21 cellular contexts compared by ENCODE assay signal in genomic region chr5:118441034-118441433, GRCh38.
"Had no signal": no experiment of that assay in that cellular context is flagged by ENCODE, and none has a peak within 500 bp of the region (broad histone marks: within the 10 kb centered on the region; RNA-seq: fewer than 3 reads in every experiment).

No MANE protein-coding gene starts in this region.

- H3K4me3 Mint-ChIP-seq: activated CD4-positive, alpha-beta T cell treated with anti-CD3 and anti-CD28 coated beads, Interleukin-2, amount 10 ng/mL, durations not matched to agents 24 days and 14 days; activated CD8-positive, alpha-beta T cell treated with anti-CD3 and anti-CD28 coated beads for 36 hours; activated naive CD4-positive, alpha-beta T cell treated with anti-CD3 and anti-CD28 coated beads, Interleukin-2, amount 50 U/mL, for 24 hours; activated naive CD8-positive, alpha-beta T cell treated with anti-CD3 and anti-CD28 coated beads, Interleukin-2, amount 10 ng/mL, durations not matched to agents 7 days and 5 days; activated T-cell treated with anti-CD3 and anti-CD28 coated beads, Interleukin-2, amount 50 U/mL, for 72 hours; activated T-helper 17 cell treated with anti-CD3 and anti-CD28 coated beads, Interleukin-2, amount 50 U/mL, for 72 hours had no signal

- H3K4me1 Mint-ChIP-seq: activated CD4-positive, alpha-beta T cell treated with anti-CD3 and anti-CD28 coated beads, Interleukin-2, amount 10 ng/mL, durations not matched to agents 24 days and 14 days; activated naive CD4-positive, alpha-beta T cell treated with anti-CD3 and anti-CD28 coated beads, Interleukin-2, amount 50 U/mL, for 24 hours; activated naive CD8-positive, alpha-beta T cell treated with anti-CD3 and anti-CD28 coated beads, Interleukin-2, amount 10 ng/mL, durations not matched to agents 7 days and 5 days; activated T-helper 17 cell treated with anti-CD3 and anti-CD28 coated beads, Interleukin-2, amount 50 U/mL, for 72 hours had no signal

- DNase-seq: activated CD4-positive, alpha-beta T cell treated with anti-CD3 and anti-CD28 coated beads, Interleukin-2, amount 10 ng/mL, durations not matched to agents 24 days and 14 days; activated CD4-positive, alpha-beta T cell treated with anti-CD3 and anti-CD28 coated beads, Interleukin-2, amount 50 U/mL, for 4 hours; activated CD8-positive, alpha-beta T cell treated with anti-CD3 and anti-CD28 coated beads for 36 hours; activated effector memory CD4-positive, alpha-beta T cell treated with anti-CD3 and anti-CD28 coated beads, Interleukin-2, amount 50 U/mL, for 16 hours; activated naive CD4-positive, alpha-beta T cell; activated naive CD8-positive, alpha-beta T cell treated with anti-CD3 and anti-CD28 coated beads, Interleukin-2, amount 10 ng/mL, durations not matched to agents 7 days and 5 days; activated T-cell treated with anti-CD3 and anti-CD28 coated beads, Interleukin-2, amount 50 U/mL, for 1 hour; activated T-cell treated with anti-CD3 and anti-CD28 coated beads, Interleukin-2, amount 50 U/mL, for 72 hours; amygdala; NCI-H1105; NCI-H1417 treated with DMSO at 0.1 percent for 48 hours; NCI-H2107; NCI-H2171; NCI-H510A; NCI-H69; NCI-H82; RPMI8226; T1000 had no signal

- H3K27me3 Mint-ChIP-seq: activated CD4-positive, alpha-beta T cell treated with anti-CD3 and anti-CD28 coated beads, Interleukin-2, amount 10 ng/mL, durations not matched to agents 24 days and 14 days; activated CD8-positive, alpha-beta T cell treated with anti-CD3 and anti-CD28 coated beads for 36 hours; activated naive CD4-positive, alpha-beta T cell treated with anti-CD3 and anti-CD28 coated beads, Interleukin-2, amount 50 U/mL, for 24 hours; activated naive CD8-positive, alpha-beta T cell treated with anti-CD3 and anti-CD28 coated beads, Interleukin-2, amount 10 ng/mL, durations not matched to agents 7 days and 5 days; activated T-helper 17 cell treated with anti-CD3 and anti-CD28 coated beads, Interleukin-2, amount 50 U/mL, for 72 hours had no signal

- ATAC-seq: activated CD8-positive, alpha-beta T cell treated with anti-CD3 and anti-CD28 coated beads for 36 hours; activated T-cell treated with anti-CD3 and anti-CD28 coated beads, Interleukin-2, amount 50 U/mL, for 72 hours; activated T-helper 17 cell treated with anti-CD3 and anti-CD28 coated beads, Interleukin-2, amount 50 U/mL, for 72 hours; Panc1 had no signal

- H3K36me3 Mint-ChIP-seq: activated naive CD4-positive, alpha-beta T cell treated with anti-CD3 and anti-CD28 coated beads, Interleukin-2, amount 50 U/mL, for 24 hours; activated naive CD8-positive, alpha-beta T cell treated with anti-CD3 and anti-CD28 coated beads, Interleukin-2, amount 10 ng/mL, durations not matched to agents 7 days and 5 days had no signal

- H3K9me3 Mint-ChIP-seq: activated CD4-positive, alpha-beta T cell treated with anti-CD3 and anti-CD28 coated beads, Interleukin-2, amount 10 ng/mL, durations not matched to agents 24 days and 14 days; activated CD8-positive, alpha-beta T cell treated with anti-CD3 and anti-CD28 coated beads for 36 hours; activated naive CD4-positive, alpha-beta T cell treated with anti-CD3 and anti-CD28 coated beads, Interleukin-2, amount 50 U/mL, for 24 hours; activated naive CD8-positive, alpha-beta T cell treated with anti-CD3 and anti-CD28 coated beads, Interleukin-2, amount 10 ng/mL, durations not matched to agents 7 days and 5 days; activated T-cell treated with anti-CD3 and anti-CD28 coated beads, Interleukin-2, amount 50 U/mL, for 72 hours; activated T-helper 17 cell treated with anti-CD3 and anti-CD28 coated beads, Interleukin-2, amount 50 U/mL, for 72 hours had no signal

- H3K27ac Mint-ChIP-seq: activated CD4-positive, alpha-beta T cell treated with anti-CD3 and anti-CD28 coated beads, Interleukin-2, amount 10 ng/mL, durations not matched to agents 24 days and 14 days; activated CD8-positive, alpha-beta T cell treated with anti-CD3 and anti-CD28 coated beads for 36 hours; activated naive CD4-positive, alpha-beta T cell treated with anti-CD3 and anti-CD28 coated beads, Interleukin-2, amount 50 U/mL, for 24 hours; activated naive CD8-positive, alpha-beta T cell treated with anti-CD3 and anti-CD28 coated beads, Interleukin-2, amount 10 ng/mL, durations not matched to agents 7 days and 5 days; activated T-cell treated with anti-CD3 and anti-CD28 coated beads, Interleukin-2, amount 50 U/mL, for 72 hours; activated T-helper 17 cell treated with anti-CD3 and anti-CD28 coated beads, Interleukin-2, amount 50 U/mL, for 72 hours had no signal
